9 cellular contexts compared by ENCODE assay signal in the genomic region with DNA sequence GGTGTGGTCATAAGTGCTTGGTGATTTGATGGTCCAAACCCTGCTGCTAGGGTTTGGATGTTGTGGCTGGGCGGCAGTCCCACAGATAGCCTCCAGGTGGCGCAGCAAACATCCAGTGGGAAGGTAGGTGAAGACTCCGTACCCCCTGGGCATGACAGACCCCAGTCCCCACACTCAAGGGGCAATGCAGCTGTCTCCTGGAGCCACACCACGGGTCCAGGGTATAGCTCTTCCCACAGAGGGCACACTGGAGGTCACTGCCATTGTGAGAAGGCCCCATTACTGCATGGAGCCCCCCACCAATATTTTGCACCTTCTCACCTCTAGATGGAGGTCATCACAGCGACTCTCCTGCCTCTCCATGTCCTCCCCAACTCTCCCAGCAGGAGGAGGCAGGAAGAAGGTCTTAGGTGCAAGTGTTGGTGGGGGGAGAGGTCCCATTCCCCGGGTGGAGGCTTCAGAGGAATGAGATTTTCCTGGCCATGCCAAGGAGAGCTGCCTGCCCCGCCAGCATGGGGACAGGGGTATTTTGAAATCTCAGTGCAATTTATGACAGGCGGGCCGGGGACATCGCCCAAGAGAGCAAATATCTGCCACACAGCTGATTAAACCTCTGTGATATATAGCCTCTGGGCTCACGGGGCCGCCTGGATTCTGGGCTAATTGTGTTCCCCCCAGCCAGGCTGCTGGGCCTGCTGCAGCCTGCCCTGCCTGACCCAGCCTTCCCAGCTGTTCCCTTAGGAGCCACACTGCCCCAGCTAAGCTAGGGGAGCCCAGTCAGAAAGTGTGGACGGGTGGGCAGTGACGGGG. TPM values are rescaled to one million over a fixed set of nuclear protein-coding genes. Genes with fewer than 3 reads are reported as not detected.
DNase-seq lines count a peak whose midpoint lies in the region; ATAC-seq, FAIRE-seq and TF ChIP-seq lines count a peak whose summit lies in the region.
"Had no signal": no experiment of that assay in that cellular context is flagged by ENCODE, and none has a peak within 500 bp of the region (broad histone marks: within the 10 kb centered on the region; RNA-seq: fewer than 3 reads in every experiment).

No MANE protein-coding gene starts in this region.

- DNase-seq in A673 (ENCODE audit: low spot score), result peak; percentile 44
- DNase-seq in GM12892 (ENCODE audit: insufficient read length), result no peak
- DNase-seq in OCI-LY7 (ENCODE audit: low spot score), result peak; percentile 72
- peak; percentile 84 to 87 for DNase-seq in activated T-cell treated with anti-CD3 and anti-CD28 coated beads, Interleukin-2, amount 50 U/mL, for 48 hours
- peak; percentile 49 for DNase-seq in fibroblast of villous mesenchyme (ENCODE audit: low read depth)
- peak; percentile 63 to 83 (median 78) for DNase-seq in ovary
- peak in 1 of 2 donors; percentile 57 for DNase-seq in upper lobe of left lung
- DNase-seq in DMS114 treated with DMSO at 0.1 percent for 48 hours (lab: John Stamatoyannopoulos, UW; ENCODE audit: unreplicated experiment), result no peak

- H3K4me3 ChIP-seq in A673 (ENCODE audit: low read depth, low read length, poor library complexity, severe bottlenecking) (no peak overlapping the region), OCI-LY7 (ENCODE audit: low read depth, low read length, poor library complexity, severe bottlenecking) (no peak overlapping the region), fibroblast of villous mesenchyme (ENCODE audit: low read depth, low read length) (no peak overlapping the region), ovary (no peak overlapping the region), upper lobe of left lung (no peak overlapping the region)

- no peak for TF ChIP-seq POLR2A in GM12892 (IDR thresholded peaks at IDR 0.05; ENCODE audit: low read depth, low read length)
- TF ChIP-seq POLR2A in ovary (IDR thresholded peaks at IDR 0.05), result no peak
- no peak for TF ChIP-seq POLR2A in upper lobe of left lung (IDR thresholded peaks at IDR 0.05)

- peak; percentile 38 to 73 for ATAC-seq in upper lobe of left lung (ENCODE audit: low FRiP score in 2 of 2)

- no peak overlapping the region for H2AFZ ChIP-seq in OCI-LY7 (ENCODE audit: low read length)

- H3K9me3 ChIP-seq in A673 (ENCODE audit: low read depth, low read length, poor library complexity, severe bottlenecking), result no peaks in the 10 kb centered on the region
- H3K9me3 ChIP-seq in OCI-LY7 (ENCODE audit: low read length), result no peaks in the 10 kb centered on the region
- no peaks in the 10 kb centered on the region for H3K9me3 ChIP-seq in ovary
- H3K9me3 ChIP-seq in upper lobe of left lung, result no peaks in the 10 kb centered on the region

- BruUV-seq in A673 (replicated peaks; lab: Mats Ljungman, UMichigan), result no TSS peak
- BruUV-seq in OCI-LY7 (replicated peaks; lab: Mats Ljungman, UMichigan), result no TSS peak

- peak; percentile 71 for FAIRE-seq in GM12892 (lab: Jason Lieb, UNC)

- no peak overlapping the region for H3K4me2 ChIP-seq in OCI-LY7 (ENCODE audit: low read length)

- no peaks in the 10 kb centered on the region for H3K4me1 ChIP-seq in A673 (ENCODE audit: insufficient read depth, low read length, poor library complexity, severe bottlenecking)
- peaks cover 23% of the 10 kb centered on the region for H3K4me1 ChIP-seq in OCI-LY7 (ENCODE audit: insufficient read depth, low read length, poor library complexity, severe bottlenecking)
- H3K4me1 ChIP-seq in ovary (ENCODE audit: insufficient read depth), result no peaks in the 10 kb centered on the region
- H3K4me1 ChIP-seq in upper lobe of left lung, result peaks cover 8 to 17% (median 12%) of the 10 kb centered on the region in 4 donors

- intact Hi-C loops in A673 (cut with micrococcal nuclease; ENCODE audit: unreplicated experiment) (no loop called here), OCI-LY7 (cut with micrococcal nuclease; ENCODE audit: unreplicated experiment) (loop anchor here (1.0 to 5.0 kb wide), 4 partner anchors 35 to 104 kb away; no protein-coding TSS in a partner anchor), ovary (cut with DNase I) (loop anchor here (5.0 to 10.0 kb wide), 4 partner anchors 35 to 50 kb away; partner anchors contain the start of gene DHX58 (in 2 of the 4))

- H4K20me1 ChIP-seq in OCI-LY7 (ENCODE audit: insufficient read depth, low read length), result no peaks in the 10 kb centered on the region

- TF ChIP-seq EP300 in ovary (IDR thresholded peaks at IDR 0.05) (no peak), upper lobe of left lung (IDR thresholded peaks at IDR 0.05) (no peak)

- H3K27me3 ChIP-seq in A673 (replicated peaks; ENCODE audit: insufficient read depth, low read depth, low read length, poor library complexity) (no peaks in the 10 kb centered on the region), ovary (no peaks in the 10 kb centered on the region), upper lobe of left lung (peaks cover 0 to 15% (median 4%) of the 10 kb centered on the region in 4 donors)

- POLR2A ChIA-PET in A673 (lab: Charles Lee; ENCODE audit: low non-redundant PET) (no interaction called here), OCI-LY7 (lab: Charles Lee) (interaction anchor here (0.6 to 1.6 kb wide), 2 partner anchors 37 to 67 kb away, joined by 3 to 4 read pairs; no protein-coding TSS in a partner anchor)

- 37 to 39% (median 37%) methylated on average over 14 of the region's 14 CpGs for WGBS in ovary, 3 donors
- WGBS in upper lobe of left lung, 2 donors, result 24 to 58% methylated on average over 8 to 12 of the region's 14 CpGs

- H3K27ac ChIP-seq in A673 (ENCODE audit: low read depth, low read length, poor library complexity, severe bottlenecking), result no peak overlapping the region
- no peak overlapping the region for H3K27ac ChIP-seq in OCI-LY7 (ENCODE audit: low read depth, low read length, poor library complexity, severe bottlenecking)
- no peak overlapping the region for H3K27ac ChIP-seq in ovary
- H3K27ac ChIP-seq in upper lobe of left lung, result no peak overlapping the region

- no peaks in the 10 kb centered on the region for H3K36me3 ChIP-seq in A673 (ENCODE audit: insufficient read depth, low read length, poor library complexity, severe bottlenecking)
- no peaks in the 10 kb centered on the region for H3K36me3 ChIP-seq in OCI-LY7 (ENCODE audit: insufficient read depth, low read length)
- no peaks in the 10 kb centered on the region for H3K36me3 ChIP-seq in ovary
- H3K36me3 ChIP-seq in upper lobe of left lung, result no peaks in the 10 kb centered on the region

- H3K9me2 ChIP-seq in OCI-LY7 (ENCODE audit: insufficient read depth, low read length), result no peaks in the 10 kb centered on the region

- CTCF ChIA-PET in A673 (lab: Charles Lee), result interaction anchor here (0.9 kb wide), 1 partner anchor 12 kb away, joined by 3 read pairs; no protein-coding TSS in a partner anchor
- CTCF ChIA-PET in OCI-LY7 (lab: Charles Lee; ENCODE audit: unreplicated experiment), result interaction anchor here (1.5 kb wide), 1 partner anchor 48 kb away, joined by 3 read pairs; no protein-coding TSS in a partner anchor

- TF ChIP-seq CTCF in A673 (conservative IDR thresholded peaks at IDR 0.05; ENCODE audit: low read depth, low read length) (peak; percentile 80), OCI-LY7 (conservative IDR thresholded peaks at IDR 0.05; ENCODE audit: low read length) (peak; percentile 99), fibroblast of villous mesenchyme (IDR thresholded peaks at IDR 0.05; ENCODE audit: insufficient read depth, low read depth, low read length) (peak; percentile 89), ovary (IDR thresholded peaks at IDR 0.05) (peak; percentile 71 to 90 (median 86)), upper lobe of left lung (IDR thresholded peaks at IDR 0.05) (peak; percentile 87 to 97 (median 90))

- H3K79me2 ChIP-seq in OCI-LY7 (ENCODE audit: insufficient read depth, low read depth, low read length), result no peaks in the 10 kb centered on the region

RNA-seq across cellular contexts. Expression of gene C17orf113, which starts 17.2 kb away (rescaled TPM):
- total RNA-seq in A673 (2021), result 0.41 and 0.72 TPM in 2 replicates
- 0.32 TPM for polyA plus RNA-seq in GM12892 (2012; ENCODE audit: missing spikeins)
- total RNA-seq in OCI-LY7 (2014; rRNA removed; shearing (Covaris generic)), result 0.10 and 0.25 TPM in 2 replicates
- 0.25 TPM in 1 of 2 replicates, not detected in the other for total RNA-seq in OCI-LY7 (2022)
- under 0.01 and 0.32 TPM in 2 replicates for total RNA-seq in fibroblast of villous mesenchyme
- 1 to 10 TPM; 1.7 to 3.9 (median 2.5) TPM for total RNA-seq in ovary
- polyA plus RNA-seq in ovary, result 1 to 10 TPM in 1 of 2 donors, under 1 TPM in 1; 0.67 to 2.5 TPM
- total RNA-seq in upper lobe of left lung, result 1 to 10 TPM; 1.1 to 5.2 (median 2.3) TPM
- total RNA-seq: natural killer cell treated with Interleukin-12 subunit alpha and Interleukin-12 subunit beta and Interleukin-15 and Interleukin-18, amount 100 ng/mL, for 72 hours had no signal

RNA-seq across cellular contexts. Expression of gene ZNF385C, which starts 30.7 kb away (rescaled TPM):
- total RNA-seq in A673 (2021) (0.15 and 0.17 TPM in 2 replicates), OCI-LY7 (2022) (0.26 and 0.67 TPM in 2 replicates), fibroblast of villous mesenchyme (not detected in 2 replicates), ovary (1 to 10 TPM in 6 of 7 donors, under 1 TPM in 1; 0.36 to 2.0 (median 1.5) TPM), upper lobe of left lung (1 to 10 TPM in 2 of 6 donors, under 1 TPM in 4; 0.30 to 2.1 (median 0.44) TPM)
- polyA plus RNA-seq in GM12892 (2012; ENCODE audit: missing spikeins), result 0.70 TPM
- 0.21 and 0.85 TPM in 2 replicates for total RNA-seq in OCI-LY7 (2014; rRNA removed; shearing (Covaris generic))
- 1 to 10 TPM; 1.8 to 3.0 TPM for polyA plus RNA-seq in ovary
- total RNA-seq: natural killer cell treated with Interleukin-12 subunit alpha and Interleukin-12 subunit beta and Interleukin-15 and Interleukin-18, amount 100 ng/mL, for 72 hours had no signal

RNA-seq across cellular contexts. Expression of gene DHX58, which starts 44.9 kb away (rescaled TPM):
- total RNA-seq in A673 (2021) (2.1 and 3.3 TPM in 2 replicates), OCI-LY7 (2022) (19.4 and 23.7 TPM in 2 replicates), fibroblast of villous mesenchyme (9.0 and 12.1 TPM in 2 replicates), ovary (10 to 100 TPM in 6 of 7 donors, 1 to 10 TPM in 1; 8.6 to 24.6 (median 19.3) TPM), upper lobe of left lung (10 to 100 TPM; 15.8 to 56.6 (median 32.6) TPM)
- polyA plus RNA-seq in GM12892 (2012; ENCODE audit: missing spikeins), result 23.2 TPM
- total RNA-seq in OCI-LY7 (2014; rRNA removed; shearing (Covaris generic)), result 7.7 and 10.3 TPM in 2 replicates
- 10 to 100 TPM; 10.3 to 22.2 TPM for polyA plus RNA-seq in ovary

RNA-seq across cellular contexts. Expression of gene NKIRAS2, which starts 47.7 kb away (rescaled TPM):
- 25.4 and 28.7 TPM in 2 replicates for total RNA-seq in A673 (2021)
- 19.2 TPM for polyA plus RNA-seq in GM12892 (2012; ENCODE audit: missing spikeins)
- 34.8 and 40.2 TPM in 2 replicates for total RNA-seq in OCI-LY7 (2014; rRNA removed; shearing (Covaris generic))
- total RNA-seq in OCI-LY7 (2022), result 32.8 and 38.1 TPM in 2 replicates
- 34.5 and 35.8 TPM in 2 replicates for total RNA-seq in fibroblast of villous mesenchyme
- total RNA-seq in ovary, result 10 to 100 TPM; 11.8 to 27.6 (median 22.2) TPM
- polyA plus RNA-seq in ovary, result 10 to 100 TPM; 23.9 to 25.4 TPM
- 10 to 100 TPM; 27.2 to 36.6 (median 31.0) TPM for total RNA-seq in upper lobe of left lung

RNA-seq across cellular contexts. Expression of gene DNAJC7, which starts 50.3 kb away (rescaled TPM):
- total RNA-seq in A673 (2021) (77.4 and 94.6 TPM in 2 replicates), OCI-LY7 (2022) (118 and 124 TPM in 2 replicates), fibroblast of villous mesenchyme (63.8 and 80.7 TPM in 2 replicates), ovary (10 to 100 TPM; 37.7 to 92.4 (median 70.1) TPM), upper lobe of left lung (100 to 1,000 TPM in 1 of 6 donors, 10 to 100 TPM in 5; 53.2 to 109 (median 73.5) TPM)
- 96.1 TPM for polyA plus RNA-seq in GM12892 (2012; ENCODE audit: missing spikeins)
- 76.4 and 87.1 TPM in 2 replicates for total RNA-seq in OCI-LY7 (2014; rRNA removed; shearing (Covaris generic))
- 100 to 1,000 TPM in 1 of 2 donors, 10 to 100 TPM in 1; 61.1 to 102 TPM for polyA plus RNA-seq in ovary

Comparison
In these comparisons a context has a peak if more than half of its experiments do, and no peak if none do; other contexts are left out.
1. DNase-seq: peak in A673 (single experiment), OCI-LY7 (single experiment), activated T-cell treated with anti-CD3 and anti-CD28 coated beads, Interleukin-2, amount 50 U/mL, for 48 hours (2 of 2), fibroblast of villous mesenchyme (single experiment) and ovary (5 of 5); none in GM12892 (single experiment) and DMS114 treated with DMSO at 0.1 percent for 48 hours (single experiment).
2. Peak in every context shown above with its lines, with median percentiles within 50 percentile points of each other: CTCF ChIP-seq.